Comparison of ENCODE assay signal across 11 cellular contexts in genomic region chr4:168853770-168854169, GRCh38.
DNase-seq lines count a peak whose midpoint lies in the region; ATAC-seq, FAIRE-seq and TF ChIP-seq lines count a peak whose summit lies in the region.
"Had no signal": no experiment of that assay in that cellular context is flagged by ENCODE, and none has a peak within 500 bp of the region (broad histone marks: within the 10 kb centered on the region; RNA-seq: fewer than 3 reads in every experiment).

No MANE protein-coding gene starts in this region.

- H3K27ac Mint-ChIP-seq in astrocyte (ENCODE audit: unreplicated experiment) = peak overlapping the region; percentile 98
- H3K27ac Mint-ChIP-seq: activated CD4-positive, alpha-beta memory T cell treated with anti-CD3 and anti-CD28 coated beads, Interleukin-2, amount 10 ng/mL, durations not matched to agents 7 days and 5 days had no signal

- H2AFZ ChIP-seq in astrocyte (ENCODE audit: low read depth, low read length) = no peak overlapping the region

- H3K36me3 ChIP-seq in astrocyte (ENCODE audit: insufficient read depth, low read length) (peaks cover 23% of the 10 kb centered on the region), suprapubic skin (no peaks in the 10 kb centered on the region), small intestine (ENCODE audit: control insufficient read depth in 2 of 2, insufficient read depth in 2 of 2, low read length in 2 of 2) (peaks cover 0 to 2% of the 10 kb centered on the region in 2 donors)

- no peaks in the 10 kb centered on the region for H3K9me3 ChIP-seq in astrocyte (ENCODE audit: insufficient read depth, low read depth, low read length)
- no peaks in the 10 kb centered on the region for H3K9me3 ChIP-seq in suprapubic skin
- H3K9me3 ChIP-seq in small intestine (ENCODE audit: control insufficient read depth, low read depth) = no peaks in the 10 kb centered on the region

- peaks cover 83% of the 10 kb centered on the region for H3K4me1 Mint-ChIP-seq in astrocyte (ENCODE audit: low read depth, unreplicated experiment)

- H3K9ac ChIP-seq in astrocyte (ENCODE audit: low read length) = peak overlapping the region; percentile 10

- peak; percentile 51 for ATAC-seq in HG02884 (IDR thresholded peaks at IDR 0.05; ENCODE audit: unreplicated experiment)

- H3K4me3 ChIP-seq in astrocyte (ENCODE audit: insufficient read depth, low read depth, low read length) (no peak overlapping the region), suprapubic skin (no peak overlapping the region), small intestine (ENCODE audit: low read depth in 1 of 2, low read length in 2 of 2) (no peak overlapping the region)

- H3K4me3 Mint-ChIP-seq in astrocyte (ENCODE audit: unreplicated experiment) = no peak overlapping the region
- H3K4me3 Mint-ChIP-seq: activated CD4-positive, alpha-beta memory T cell treated with anti-CD3 and anti-CD28 coated beads, Interleukin-2, amount 10 ng/mL, durations not matched to agents 7 days and 5 days had no signal

- H3K27ac ChIP-seq in astrocyte (ENCODE audit: low read depth, low read length) = peak overlapping the region; percentile 6
- peak overlapping the region; percentile 66 for H3K27ac ChIP-seq in suprapubic skin
- peak overlapping the region in 1 of 2 donors; percentile 3 for H3K27ac ChIP-seq in small intestine (ENCODE audit: low read depth in 1 of 2, low read length in 1 of 2)

- TF ChIP-seq POLR2A in suprapubic skin (IDR thresholded peaks at IDR 0.05) = no peak

- TF ChIP-seq CTCF in astrocyte (IDR thresholded peaks at IDR 0.05; ENCODE audit: insufficient read depth, low read depth, low read length) (no peak), suprapubic skin (IDR thresholded peaks at IDR 0.05) (no peak)

- 88% methylated on average over 4 of the region's 4 CpGs for WGBS in suprapubic skin
- WGBS in small intestine, 3 donors = 84 to 91% (median 87%) methylated on average over 4 of the region's 4 CpGs

- no peak for TF ChIP-seq EP300 in suprapubic skin (IDR thresholded peaks at IDR 0.05)

- peaks cover 19% of the 10 kb centered on the region for H3K36me3 Mint-ChIP-seq in astrocyte (ENCODE audit: low read depth, unreplicated experiment)

- DNase-seq in NOMO-1 treated with DMSO at 0.1 percent for 48 hours (lab: John Stamatoyannopoulos, UW; ENCODE audit: unreplicated experiment) (peak; percentile 47), NOMO-1 treated with dmso at 0.1 percent for 144 hours (lab: John Stamatoyannopoulos, UW; ENCODE audit: unreplicated experiment) (no peak), astrocyte (ENCODE audit: low read depth) (no peak), suprapubic skin (ENCODE audit: low spot score in 2 of 2) (no peak), COLO668 (lab: John Stamatoyannopoulos, UW; ENCODE audit: unreplicated experiment) (no peak), small intestine (no peak)
- DNase-seq in activated naive CD4-positive, alpha-beta T cell treated with Interleukin-2 at 50 U/mL for 16 hours = no peak
- DNase-seq: activated CD4-positive, alpha-beta memory T cell treated with anti-CD3 and anti-CD28 coated beads, Interleukin-2, amount 10 ng/mL, durations not matched to agents 7 days and 5 days; NCI-H510A treated with DMSO at 0.1 percent for 48 hours had no signal

- H3K79me2 ChIP-seq in astrocyte (ENCODE audit: insufficient read depth, low read length) = peaks cover 94% of the 10 kb centered on the region

- H3K4me2 ChIP-seq in astrocyte (ENCODE audit: low read length) = no peak overlapping the region

- H3K27me3 ChIP-seq in astrocyte (ENCODE audit: insufficient read depth, low read length) = no peaks in the 10 kb centered on the region
- H3K27me3 ChIP-seq in suprapubic skin = no peaks in the 10 kb centered on the region
- H3K27me3 ChIP-seq in small intestine (ENCODE audit: control insufficient read depth in 2 of 2, insufficient read depth in 2 of 2, low read length in 2 of 2) = no peaks in the 10 kb centered on the region

- H4K20me1 ChIP-seq in astrocyte (ENCODE audit: insufficient read depth, low read length) = peaks cover 51% of the 10 kb centered on the region

- peaks cover 44% of the 10 kb centered on the region for H3K4me1 ChIP-seq in astrocyte (ENCODE audit: insufficient read depth, low read length)
- H3K4me1 ChIP-seq in suprapubic skin = peaks cover 35% of the 10 kb centered on the region
- peaks cover 0 to 3% of the 10 kb centered on the region in 2 donors for H3K4me1 ChIP-seq in small intestine (ENCODE audit: control insufficient read depth in 2 of 2, insufficient read depth in 1 of 2, low read depth in 1 of 2, low read length in 1 of 2)

- no peaks in the 10 kb centered on the region for H3K27me3 Mint-ChIP-seq in astrocyte (ENCODE audit: low read depth, unreplicated experiment)

- no peaks in the 10 kb centered on the region for H3K9me3 Mint-ChIP-seq in astrocyte (ENCODE audit: unreplicated experiment)

- FAIRE-seq in astrocyte (lab: Jason Lieb, UNC) (peak; percentile 68), small intestine (lab: Jason Lieb, UNC) (no peak)
- FAIRE-seq: A204.1 had no signal
